In the genomic region with DNA sequence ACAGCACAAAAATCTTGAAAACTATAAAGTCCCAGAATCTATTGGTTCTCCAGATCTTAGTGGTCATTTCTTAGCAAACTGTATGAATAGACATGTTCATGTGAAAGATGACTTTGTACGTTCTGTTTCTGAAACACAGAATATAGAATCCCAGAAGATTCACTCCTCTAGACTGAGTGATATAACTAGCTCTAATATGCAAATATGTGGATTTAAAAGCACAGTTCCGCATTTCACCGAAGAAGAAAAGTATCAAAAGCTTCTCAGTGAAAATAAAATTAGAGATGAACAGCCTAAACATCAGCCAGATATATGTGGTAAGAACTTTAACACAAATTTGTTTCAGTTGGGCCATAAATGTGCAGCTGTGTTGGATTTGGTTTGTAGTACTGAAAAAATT, we compare ENCODE assay signal across 6 cellular contexts. TPM values are rescaled to one million over a fixed set of nuclear protein-coding genes. Genes with fewer than 3 reads are reported as not detected.
DNase-seq lines count a peak whose midpoint lies in the region; ATAC-seq and TF ChIP-seq lines count a peak whose summit lies in the region.
"Not testable (repeated sequence)": the region's sequence is repeated elsewhere in the genome, so short reads cannot be mapped to it uniquely, and the experiment has no call there.

No MANE protein-coding gene starts in this region.

- CTCF ChIA-PET in OCI-LY7 (lab: Charles Lee; ENCODE audit: unreplicated experiment) = not testable (repeated sequence)

- POLR2A ChIA-PET in OCI-LY7 (lab: Charles Lee) = not testable (repeated sequence)

- not testable (repeated sequence) for H4K20me1 ChIP-seq in OCI-LY7 (ENCODE audit: insufficient read depth, low read length)

- TF ChIP-seq CTCF in GM12864 (IDR thresholded peaks at IDR 0.05; ENCODE audit: low read depth, low read length, missing control alignments); OCI-LY7 (conservative IDR thresholded peaks at IDR 0.05; ENCODE audit: low read length): not testable (repeated sequence)

- not testable (repeated sequence) for H3K4me3 Mint-ChIP-seq in memory B cell

- H3K9me2 ChIP-seq in OCI-LY7 (ENCODE audit: insufficient read depth, low read length) = not testable (repeated sequence)

- H3K4me1 ChIP-seq in OCI-LY7 (ENCODE audit: insufficient read depth, low read length, poor library complexity, severe bottlenecking) = not testable (repeated sequence)

- H3K27ac ChIP-seq in OCI-LY7 (ENCODE audit: low read depth, low read length, poor library complexity, severe bottlenecking) = not testable (repeated sequence)

- not testable (repeated sequence) for H3K4me3 ChIP-seq in GM12864 (ENCODE audit: low read depth, low read length); OCI-LY7 (ENCODE audit: low read depth, low read length, poor library complexity, severe bottlenecking)

- not testable (repeated sequence) for H3K36me3 Mint-ChIP-seq in memory B cell

- H3K4me2 ChIP-seq in OCI-LY7 (ENCODE audit: low read length) = not testable (repeated sequence)

- not testable (repeated sequence) for BruUV-seq in OCI-LY7 (replicated peaks; lab: Mats Ljungman, UMichigan)

- not testable (repeated sequence) for H3K27me3 Mint-ChIP-seq in memory B cell

- H3K9me3 ChIP-seq in OCI-LY7 (ENCODE audit: low read length) = not testable (repeated sequence)

- not testable (repeated sequence) for H3K9me3 Mint-ChIP-seq in memory B cell

- H3K36me3 ChIP-seq in OCI-LY7 (ENCODE audit: insufficient read depth, low read length) = not testable (repeated sequence)

- intact Hi-C loops in OCI-LY7 (cut with micrococcal nuclease; ENCODE audit: unreplicated experiment) = not testable (repeated sequence)

- DNase-seq in GM12864 (ENCODE audit: low read depth) = peak; percentile 10
- DNase-seq in OCI-LY7 (ENCODE audit: low spot score) = peak; percentile 14
- DNase-seq in memory B cell (ENCODE audit: low spot score in 2 of 2) = not testable (repeated sequence)

- H3K79me2 ChIP-seq in OCI-LY7 (ENCODE audit: insufficient read depth, low read depth, low read length) = not testable (repeated sequence)

- H2AFZ ChIP-seq in OCI-LY7 (ENCODE audit: low read length) = not testable (repeated sequence)

- H3K4me1 Mint-ChIP-seq in memory B cell = not testable (repeated sequence)

- peak; percentile 57 for ATAC-seq in GM18502 (IDR thresholded peaks at IDR 0.05; ENCODE audit: poor library complexity, unreplicated experiment)
- peak; percentile 71 for ATAC-seq in GM21529 (IDR thresholded peaks at IDR 0.05; ENCODE audit: unreplicated experiment)
- peak; percentile 45 for ATAC-seq in HG03432 (IDR thresholded peaks at IDR 0.05; ENCODE audit: unreplicated experiment)
- peak; percentile 42 for ATAC-seq in memory B cell (ENCODE audit: low read depth)

- H3K27ac Mint-ChIP-seq in memory B cell = not testable (repeated sequence)

RNA-seq across cellular contexts. Expression of a gene that starts 56.5 kb away (rescaled TPM):
- 32.8 and 34.3 TPM in 2 replicates for total RNA-seq in OCI-LY7 (2014; rRNA removed; shearing (Covaris generic))
- 36.1 and 37.3 TPM in 2 replicates for total RNA-seq in OCI-LY7 (2022)

RNA-seq across cellular contexts. Expression of a gene that starts 56.9 kb away (rescaled TPM):
- 86.5 and 98.5 TPM in 2 replicates for total RNA-seq in OCI-LY7 (2014; rRNA removed; shearing (Covaris generic))
- 109 and 114 TPM in 2 replicates for total RNA-seq in OCI-LY7 (2022)
